28 cellular contexts compared by ENCODE assay signal in the genomic region with DNA sequence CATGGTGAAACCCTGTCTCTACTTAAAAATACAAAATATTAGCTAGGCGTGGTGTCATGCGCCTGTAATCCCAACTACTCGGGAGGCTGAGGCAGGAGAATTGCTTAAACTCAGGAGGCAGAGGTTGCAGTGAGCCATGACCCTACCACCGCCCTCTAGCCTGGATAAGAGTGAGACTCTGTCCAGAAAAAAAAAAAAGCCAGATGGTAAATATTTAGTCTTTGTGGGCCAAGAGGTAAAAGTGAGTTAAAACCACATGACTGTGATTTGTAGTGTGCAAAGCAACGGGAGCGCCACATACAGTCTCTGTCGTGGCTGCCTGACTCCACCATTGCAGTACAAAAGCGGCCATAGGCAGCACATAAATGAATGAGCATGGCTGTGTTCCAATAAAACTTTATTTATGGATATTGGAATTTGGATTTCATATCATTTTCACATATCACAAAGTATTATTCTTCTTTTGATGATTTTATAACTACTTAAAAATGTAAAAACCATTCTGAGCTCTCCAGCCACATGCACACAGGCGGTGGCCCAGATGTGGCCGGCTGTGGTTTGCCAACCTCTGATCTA.
"Had no signal": no experiment of that assay in that cellular context is flagged by ENCODE, and none has a peak within 500 bp of the region (broad histone marks: within the 10 kb centered on the region; RNA-seq: fewer than 3 reads in every experiment).

No MANE protein-coding gene starts in this region.

- H3K9me3 ChIP-seq: MG63 had no signal

- H3K4me3 ChIP-seq: MG63 had no signal

- H3K36me3 ChIP-seq: MG63 had no signal

- H3K36me3 Mint-ChIP-seq: activated naive CD8-positive, alpha-beta T cell had no signal

- H3K27ac ChIP-seq: KMS-11 had no signal

- H3K9me3 Mint-ChIP-seq: activated CD4-positive, alpha-beta T cell treated with anti-CD3 and anti-CD28 coated beads, Interleukin-2, amount 10 ng/mL, durations not matched to agents 24 days and 14 days had no signal

- H3K4me3 Mint-ChIP-seq: activated CD4-positive, alpha-beta T cell treated with anti-CD3 and anti-CD28 coated beads, Interleukin-2, amount 10 ng/mL, durations not matched to agents 24 days and 14 days; activated naive CD4-positive, alpha-beta T cell treated with anti-CD3 and anti-CD28 coated beads for 36 hours; activated naive CD8-positive, alpha-beta T cell; activated T-helper 17 cell treated with anti-CD3 and anti-CD28 coated beads, Interleukin-2, amount 50 U/mL, for 72 hours; brain; T-helper 1 cell treated with Interleukin-12 subunit alpha and Interleukin-12 subunit beta and Interleukin-4 antibody, amounts not matched to agents 30 μg/mL and 1 μg/mL, for 36 hours; WTC11 had no signal

- H3K27ac Mint-ChIP-seq: activated CD4-positive, alpha-beta T cell treated with anti-CD3 and anti-CD28 coated beads, Interleukin-2, amount 10 ng/mL, durations not matched to agents 24 days and 14 days; activated naive CD4-positive, alpha-beta T cell treated with anti-CD3 and anti-CD28 coated beads for 36 hours; activated naive CD8-positive, alpha-beta T cell; activated T-helper 17 cell treated with anti-CD3 and anti-CD28 coated beads, Interleukin-2, amount 50 U/mL, for 72 hours; T-helper 1 cell treated with Interleukin-12 subunit alpha and Interleukin-12 subunit beta and Interleukin-4 antibody, amounts not matched to agents 30 μg/mL and 1 μg/mL, for 36 hours; WTC11 had no signal

- H3K4me1 Mint-ChIP-seq: activated CD4-positive, alpha-beta T cell treated with anti-CD3 and anti-CD28 coated beads, Interleukin-2, amount 10 ng/mL, durations not matched to agents 24 days and 14 days; activated T-helper 17 cell treated with anti-CD3 and anti-CD28 coated beads, Interleukin-2, amount 50 U/mL, for 72 hours; brain; WTC11 had no signal

- H3K9ac ChIP-seq: KMS-11 had no signal

- ATAC-seq: activated T-helper 17 cell treated with anti-CD3 and anti-CD28 coated beads, Interleukin-2, amount 50 U/mL, for 72 hours; Panc1; WTC11 had no signal

- H3K4me2 ChIP-seq: KMS-11 had no signal

- H3K27me3 ChIP-seq: MG63 had no signal

- DNase-seq: activated CD4-positive, alpha-beta T cell treated with anti-CD3 and anti-CD28 coated beads, Interleukin-2, amount 10 ng/mL, durations not matched to agents 24 days and 14 days; activated CD4-positive, alpha-beta T cell treated with anti-CD3 and anti-CD28 coated beads, Interleukin-2, amount 50 U/mL, for 48 hours; activated CD4-positive, CD25-positive, alpha-beta regulatory T cell treated with anti-CD3 and anti-CD28 coated beads, Interleukin-2, amount 50 U/mL, for 72 hours; activated CD8-positive, alpha-beta memory T cell treated with anti-CD3 and anti-CD28 coated beads for 24 hours; activated gamma-delta T cell; activated naive CD4-positive, alpha-beta T cell treated with anti-CD3 and anti-CD28 coated beads for 36 hours; activated T-cell treated with anti-CD3 and anti-CD28 coated beads for 4 hours; activated T-cell treated with anti-CD3 and anti-CD28 coated beads, Interleukin-2, amount 50 U/mL, for 48 hours; amygdala; MG63; MV-4-11; NCI-H1092 treated with DMSO at 0.1 percent for 48 hours; NCI-H1436; NCI-H1694 treated with DMSO at 0.1 percent for 48 hours; NCI-H2029 treated with DMSO at 0.1 percent for 48 hours; NCI-H510A treated with DMSO at 0.1 percent for 48 hours; NCI-H69; NK-92 treated with Interleukin-12 subunit alpha and Interleukin-12 subunit beta, amount 100 ng/mL, for 24 hours; OCI-M1; RPMI8226; SHP77 had no signal
